ENCODE assay signal across 1 cellular context in genomic region chr5:169933624-169934023, GRCh38.
TF ChIP-seq lines count a peak whose summit lies in the region.

No MANE protein-coding gene starts in this region.

TF ChIP-seq in IMR-90, 13 proteins besides CTCF, POLR2A, EP300 and RAD21:
- TF ChIP-seq NFE2L2 (IDR thresholded peaks at IDR 0.05; ENCODE audit: low read depth, low read length) (no peak), MAFK (IDR thresholded peaks at IDR 0.05; ENCODE audit: low read depth, low read length) (no peak), FOS (IDR thresholded peaks at IDR 0.05; ENCODE audit: low read depth, low read length) (no peak), RFX5 (IDR thresholded peaks at IDR 0.05; ENCODE audit: low read depth, low read length) (no peak), CEBPB (IDR thresholded peaks at IDR 0.05; ENCODE audit: low read depth, low read length) (no peak), CHD1 (IDR thresholded peaks at IDR 0.05; ENCODE audit: low read depth, low read length) (no peak), MAZ (IDR thresholded peaks at IDR 0.05; ENCODE audit: borderline replicate concordance, low read depth, low read length) (no peak), SMC3 (IDR thresholded peaks at IDR 0.05; ENCODE audit: low read depth, low read length) (no peak), RCOR1 (IDR thresholded peaks at IDR 0.05; ENCODE audit: insufficient replicate concordance, low read length) (no peak), BHLHE40 (IDR thresholded peaks at IDR 0.05; ENCODE audit: low read depth, low read length) (no peak), MXI1 (IDR thresholded peaks at IDR 0.05; ENCODE audit: borderline replicate concordance, low read depth, low read length) (no peak)
- TF ChIP-seq, protein P1, sequence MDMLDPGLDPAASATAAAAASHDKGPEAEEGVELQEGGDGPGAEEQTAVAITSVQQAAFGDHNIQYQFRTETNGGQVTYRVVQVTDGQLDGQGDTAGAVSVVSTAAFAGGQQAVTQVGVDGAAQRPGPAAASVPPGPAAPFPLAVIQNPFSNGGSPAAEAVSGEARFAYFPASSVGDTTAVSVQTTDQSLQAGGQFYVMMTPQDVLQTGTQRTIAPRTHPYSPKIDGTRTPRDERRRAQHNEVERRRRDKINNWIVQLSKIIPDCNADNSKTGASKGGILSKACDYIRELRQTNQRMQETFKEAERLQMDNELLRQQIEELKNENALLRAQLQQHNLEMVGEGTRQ (IDR thresholded peaks at IDR 0.05; ENCODE audit: low read depth, low read length): no peak
- TF ChIP-seq, protein P2, sequence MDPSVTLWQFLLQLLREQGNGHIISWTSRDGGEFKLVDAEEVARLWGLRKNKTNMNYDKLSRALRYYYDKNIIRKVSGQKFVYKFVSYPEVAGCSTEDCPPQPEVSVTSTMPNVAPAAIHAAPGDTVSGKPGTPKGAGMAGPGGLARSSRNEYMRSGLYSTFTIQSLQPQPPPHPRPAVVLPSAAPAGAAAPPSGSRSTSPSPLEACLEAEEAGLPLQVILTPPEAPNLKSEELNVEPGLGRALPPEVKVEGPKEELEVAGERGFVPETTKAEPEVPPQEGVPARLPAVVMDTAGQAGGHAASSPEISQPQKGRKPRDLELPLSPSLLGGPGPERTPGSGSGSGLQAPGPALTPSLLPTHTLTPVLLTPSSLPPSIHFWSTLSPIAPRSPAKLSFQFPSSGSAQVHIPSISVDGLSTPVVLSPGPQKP (IDR thresholded peaks at IDR 0.05; ENCODE audit: borderline replicate concordance, low read depth, low read length): no peak
